ENCODE assay signal across 11 cellular contexts in genomic region chr17:35743911-35744328, GRCh38. TPM values are rescaled to one million over a fixed set of nuclear protein-coding genes. Genes with fewer than 3 reads are reported as not detected.
DNase-seq lines count a peak whose midpoint lies in the region; ATAC-seq, FAIRE-seq and TF ChIP-seq lines count a peak whose summit lies in the region.
"Had no signal": no experiment of that assay in that cellular context is flagged by ENCODE, and none has a peak within 500 bp of the region (broad histone marks: within the 10 kb centered on the region; RNA-seq: fewer than 3 reads in every experiment).

No MANE protein-coding gene starts in this region.

- TF ChIP-seq CTCF in HepG2 (CRISPR knock-in tag; IDR thresholded peaks at IDR 0.05) (no peak), lower lobe of right lung (IDR thresholded peaks at IDR 0.05) (no peak)

- H3K27ac ChIP-seq in HepG2 (ENCODE audit: extremely low read length, insufficient read depth, low read length) (no peak overlapping the region), lower lobe of right lung (no peak overlapping the region)
- H3K27ac ChIP-seq: pancreas had no signal

- no peaks in the 10 kb centered on the region for H3K9me3 Mint-ChIP-seq in activated CD8-positive, alpha-beta T cell treated with anti-CD3 and anti-CD28 coated beads, Interleukin-2, amount 10 ng/mL, durations not matched to agents 7 days and 5 days (ENCODE audit: insufficient read depth)
- H3K9me3 Mint-ChIP-seq: activated T-cell treated with anti-CD3 and anti-CD28 coated beads, Interleukin-2, amount 50 U/mL, for 72 hours; stimulated activated naive CD8-positive, alpha-beta T cell treated with anti-CD3 and anti-CD28 coated beads, Interleukin-15, Interleukin-2, amounts not matched to agents 100 ng/mL and 50 ng/mL, for 24 hours had no signal

- no peaks in the 10 kb centered on the region for H3K36me3 Mint-ChIP-seq in activated CD8-positive, alpha-beta T cell treated with anti-CD3 and anti-CD28 coated beads, Interleukin-2, amount 10 ng/mL, durations not matched to agents 7 days and 5 days (ENCODE audit: low read depth)

- peaks cover 31% of the 10 kb centered on the region for H3K27me3 Mint-ChIP-seq in activated CD8-positive, alpha-beta T cell treated with anti-CD3 and anti-CD28 coated beads, Interleukin-2, amount 10 ng/mL, durations not matched to agents 7 days and 5 days (ENCODE audit: low read depth)

- no peak for TF ChIP-seq POLR2A in HepG2 (IDR thresholded peaks at IDR 0.05; ENCODE audit: insufficient read depth in 1 of 2, low read depth in 2 of 2, low read length in 2 of 2)

- in situ Hi-C loops in HepG2 (cut with HindIII; ENCODE audit: extremely low pct_ligation_motif_present, low pct_unique_long_range_greater_than_20kb), result loop anchor here (10.0 to 25.0 kb wide), 2 partner anchors 189 to 432 kb away; no protein-coding TSS in a partner anchor

- H3K4me1 ChIP-seq in HepG2 (ENCODE audit: insufficient read depth, low read length) (peaks cover under 1% of the 10 kb centered on the region; the same call in 1 of the 2 replicates), lower lobe of right lung (peaks cover 8% of the 10 kb centered on the region)

- H3K4me2 ChIP-seq in HepG2 (ENCODE audit: low read depth, low read length), result no peak overlapping the region

- H3K79me2 ChIP-seq in HepG2 (ENCODE audit: insufficient read depth, low read length), result no peaks in the 10 kb centered on the region

- H3K9ac ChIP-seq in HepG2 (ENCODE audit: insufficient read depth, low read depth, low read length), result no peak overlapping the region

- CTCF ChIA-PET in activated CD8-positive, alpha-beta T cell treated with anti-CD3 and anti-CD28 coated beads, Interleukin-2, amount 10 ng/mL, durations not matched to agents 7 days and 5 days (lab: Charles Lee), result interaction anchor here (1.7 kb wide), 1 partner anchor 20 kb away, joined by 7 read pairs; no protein-coding TSS in a partner anchor
- CTCF ChIA-PET in HepG2 (lab: Yijun Ruan, JAX; ENCODE audit: low intra/inter-chr PET ratio, low total read pairs), result no interaction called here

- H3K4me3 ChIP-seq in HepG2 (replicated peaks in 1 of 3; ENCODE audit: insufficient read depth in 1 of 3, low read depth in 2 of 3, low read length in 3 of 3), result no peak overlapping the region
- no peak overlapping the region for H3K4me3 ChIP-seq in lower lobe of right lung
- H3K4me3 ChIP-seq: pancreas had no signal

- no peaks in the 10 kb centered on the region for H3K36me3 ChIP-seq in HepG2 (replicated peaks in 1 of 2; ENCODE audit: control insufficient read depth in 1 of 2, insufficient read depth in 2 of 2, low read length in 2 of 2)
- H3K36me3 ChIP-seq in lower lobe of right lung, result no peaks in the 10 kb centered on the region
- H3K36me3 ChIP-seq: pancreas had no signal

- H3K9me3 ChIP-seq in HepG2 (ENCODE audit: low read length) (no peaks in the 10 kb centered on the region), lower lobe of right lung (no peaks in the 10 kb centered on the region)
- H3K9me3 ChIP-seq: pancreas had no signal

- no peak for ATAC-seq in activated CD8-positive, alpha-beta T cell treated with anti-CD3 and anti-CD28 coated beads, Interleukin-2, amount 10 ng/mL, durations not matched to agents 7 days and 5 days
- 0 out of 3 replicates have a peak, but pooled peaks have one; percentile 8 for ATAC-seq in HepG2
- no peak for ATAC-seq in HG02870 (IDR thresholded peaks at IDR 0.05; ENCODE audit: unreplicated experiment)
- ATAC-seq in lower lobe of right lung, result no peak
- ATAC-seq: activated T-cell treated with anti-CD3 and anti-CD28 coated beads, Interleukin-2, amount 50 U/mL, for 72 hours had no signal

- no peaks in the 10 kb centered on the region for H4K20me1 ChIP-seq in HepG2 (ENCODE audit: insufficient read depth, low read length)

- no peak overlapping the region for H3K27ac Mint-ChIP-seq in activated CD8-positive, alpha-beta T cell treated with anti-CD3 and anti-CD28 coated beads, Interleukin-2, amount 10 ng/mL, durations not matched to agents 7 days and 5 days
- H3K27ac Mint-ChIP-seq: activated T-cell treated with anti-CD3 and anti-CD28 coated beads, Interleukin-2, amount 50 U/mL, for 72 hours; stimulated activated naive CD8-positive, alpha-beta T cell treated with anti-CD3 and anti-CD28 coated beads, Interleukin-15, Interleukin-2, amounts not matched to agents 100 ng/mL and 50 ng/mL, for 24 hours had no signal

- H3K27me3 ChIP-seq in HepG2 (ENCODE audit: control insufficient read depth in 1 of 2, insufficient read depth in 2 of 2, low read length in 2 of 2) (peaks cover 3 to 34% of the 10 kb centered on the region in 2 experiments; a peak in 4 of 5 replicates), lower lobe of right lung (ENCODE audit: low read depth) (peaks cover 49% of the 10 kb centered on the region)

- no TSS peak for BruUV-seq in HepG2 (replicated peaks; lab: Mats Ljungman, UMichigan)

- H3K4me1 Mint-ChIP-seq in activated CD8-positive, alpha-beta T cell treated with anti-CD3 and anti-CD28 coated beads, Interleukin-2, amount 10 ng/mL, durations not matched to agents 7 days and 5 days (ENCODE audit: low read depth), result peaks cover 7% of the 10 kb centered on the region

- intact Hi-C loops in HepG2 (cut with micrococcal nuclease; ENCODE audit: unreplicated experiment) (no loop called here), lower lobe of right lung (cut with DNase I) (loop anchor here (10.0 kb wide), 1 partner anchor 129 kb away; no protein-coding TSS in a partner anchor)

- H3K4me3 Mint-ChIP-seq in activated CD8-positive, alpha-beta T cell treated with anti-CD3 and anti-CD28 coated beads, Interleukin-2, amount 10 ng/mL, durations not matched to agents 7 days and 5 days, result no peak overlapping the region
- H3K4me3 Mint-ChIP-seq: activated T-cell treated with anti-CD3 and anti-CD28 coated beads, Interleukin-2, amount 50 U/mL, for 72 hours; stimulated activated naive CD8-positive, alpha-beta T cell treated with anti-CD3 and anti-CD28 coated beads, Interleukin-15, Interleukin-2, amounts not matched to agents 100 ng/mL and 50 ng/mL, for 24 hours had no signal

- TF ChIP-seq EP300 in HepG2 (IDR thresholded peaks at IDR 0.05; ENCODE audit: low read depth in 2 of 2, low read length in 2 of 2), result no peak
- TF ChIP-seq EP300 in HepG2 (CRISPR knock-in tag; IDR thresholded peaks at IDR 0.05; ENCODE audit: borderline replicate concordance), result no peak

- POLR2A ChIA-PET in activated CD8-positive, alpha-beta T cell treated with anti-CD3 and anti-CD28 coated beads, Interleukin-2, amount 10 ng/mL, durations not matched to agents 7 days and 5 days (lab: Charles Lee), result no interaction called here
- POLR2A ChIA-PET in HepG2 (lab: Yijun Ruan, JAX), result no interaction called here

- no peak for FAIRE-seq in HepG2 (lab: Jason Lieb, UNC)
- FAIRE-seq: pancreas had no signal

- 100% methylated on average over 1 of the region's 2 CpGs for WGBS in HepG2 (ENCODE audit: low lambda C conversion rate)

- no peak overlapping the region for H2AFZ ChIP-seq in HepG2 (ENCODE audit: low read length)

- TF ChIP-seq RAD21 in HepG2 (CRISPR knock-in tag; IDR thresholded peaks at IDR 0.05), result no peak

- DNase-seq in GDM1 (lab: John Stamatoyannopoulos, UW), result peak; percentile 44
- peak; percentile 38 for DNase-seq in LHCN-M2 (ENCODE audit: low read depth)
- DNase-seq in activated CD8-positive, alpha-beta T cell treated with anti-CD3 and anti-CD28 coated beads, Interleukin-2, amount 10 ng/mL, durations not matched to agents 7 days and 5 days, result peak; percentile 45
- no peak for DNase-seq in HepG2 (ENCODE audit: low spot score)
- no peak for DNase-seq in lower lobe of right lung
- no peak for DNase-seq in HPDE6-E6E7 (ENCODE audit: extremely low spot score)
- DNase-seq in NCI-H2107 (lab: John Stamatoyannopoulos, UW), result no peak
- DNase-seq: activated T-cell treated with anti-CD3 and anti-CD28 coated beads, Interleukin-2, amount 50 U/mL, for 72 hours; pancreas had no signal

RNA-seq across cellular contexts. Expression of gene GAS2L2, which starts 9.1 kb away (rescaled TPM):
- not detected in 2 replicates for total RNA-seq in LHCN-M2 (2014; rRNA removed)
- polyA plus RNA-seq in LHCN-M2 (2012), result 0.01 TPM
- total RNA-seq in activated CD8-positive, alpha-beta T cell treated with anti-CD3 and anti-CD28 coated beads, Interleukin-2, amount 10 ng/mL, durations not matched to agents 7 days and 5 days, result not detected
- total RNA-seq in HepG2 (2016; rRNA removed; fragmentation: Illumina TruSeq; extraction: Trizol), result not detected in 2 replicates
- total RNA-seq in HepG2 (2016; cell fraction: cytosol; rRNA removed; fragmentation: Illumina TruSeq; extraction: Trizol; ENCODE audit: low read depth), result not detected in 2 replicates
- total RNA-seq in HepG2 (2016; cell fraction: insoluble cytoplasmic fraction; rRNA removed; fragmentation: Illumina TruSeq; extraction: Trizol), result not detected in 2 replicates
- not detected in 2 replicates for total RNA-seq in HepG2 (2016; cell fraction: membrane; rRNA removed; fragmentation: Illumina TruSeq; extraction: Trizol)
- total RNA-seq in HepG2 (2016; cell fraction: nucleus; rRNA removed; fragmentation: Illumina TruSeq; extraction: Trizol), result not detected in 2 replicates
- polyA plus RNA-seq in HepG2 (2011; rRNA removed), result not detected in 2 replicates
- not detected in 2 replicates for polyA plus RNA-seq in HepG2 (2011; cell fraction: cytosol; rRNA removed)
- polyA plus RNA-seq in HepG2 (2011; cell fraction: nucleus; rRNA removed), result not detected in 2 replicates
- not detected in 2 replicates for polyA plus RNA-seq in HepG2 (2012)
- not detected in 2 replicates for polyA plus RNA-seq in HepG2 (2016; cell fraction: cytosol; fragmentation: Illumina TruSeq; extraction: Trizol; ENCODE audit: low read depth)
- not detected in 2 replicates for polyA plus RNA-seq in HepG2 (2016; cell fraction: insoluble cytoplasmic fraction; fragmentation: Illumina TruSeq; extraction: Trizol; ENCODE audit: low read depth)
- polyA plus RNA-seq in HepG2 (2016; cell fraction: membrane; fragmentation: Illumina TruSeq; extraction: Trizol; ENCODE audit: low read depth), result not detected in 2 replicates
- polyA plus RNA-seq in HepG2 (2016; cell fraction: nucleus; fragmentation: Illumina TruSeq; extraction: Trizol; ENCODE audit: insufficient read depth, low read depth), result not detected in 2 replicates
- polyA minus RNA-seq in HepG2 (2011; rRNA and poly(A)+ RNA removed; ENCODE audit: low replicate concordance), result 0.06 and 0.09 TPM in 2 replicates
- not detected in 2 replicates for polyA minus RNA-seq in HepG2 (2011; cell fraction: cytosol; rRNA and poly(A)+ RNA removed)
- not detected in 2 replicates for polyA minus RNA-seq in HepG2 (2011; cell fraction: nucleus; rRNA and poly(A)+ RNA removed)
- total RNA-seq in lower lobe of right lung, result 3.1 TPM

RNA-seq across cellular contexts. Expression of gene RASL10B, which starts 12.5 kb away (rescaled TPM):
- total RNA-seq in LHCN-M2 (2014; rRNA removed) (0.32 and 0.63 TPM in 2 replicates), HepG2 (2016; rRNA removed; fragmentation: Illumina TruSeq; extraction: Trizol) (11.0 TPM in 2 replicates), lower lobe of right lung (1.9 TPM)
- polyA plus RNA-seq in LHCN-M2 (2012), result 0.74 TPM
- under 1 TPM in 1 of 2 experiments, not detected in 1; 0.10 TPM for total RNA-seq in activated CD8-positive, alpha-beta T cell treated with anti-CD3 and anti-CD28 coated beads, Interleukin-2, amount 10 ng/mL, durations not matched to agents 7 days and 5 days
- total RNA-seq in HepG2 (2016; cell fraction: cytosol; rRNA removed; fragmentation: Illumina TruSeq; extraction: Trizol; ENCODE audit: low read depth), result 6.7 and 7.7 TPM in 2 replicates
- 9.5 and 11.0 TPM in 2 replicates for total RNA-seq in HepG2 (2016; cell fraction: insoluble cytoplasmic fraction; rRNA removed; fragmentation: Illumina TruSeq; extraction: Trizol)
- total RNA-seq in HepG2 (2016; cell fraction: membrane; rRNA removed; fragmentation: Illumina TruSeq; extraction: Trizol), result 22.4 and 23.7 TPM in 2 replicates
- 5.6 and 6.2 TPM in 2 replicates for total RNA-seq in HepG2 (2016; cell fraction: nucleus; rRNA removed; fragmentation: Illumina TruSeq; extraction: Trizol)
- 7.5 and 8.8 TPM in 2 replicates for polyA plus RNA-seq in HepG2 (2011; rRNA removed)
- 5.6 and 9.6 TPM in 2 replicates for polyA plus RNA-seq in HepG2 (2011; cell fraction: cytosol; rRNA removed)
- polyA plus RNA-seq in HepG2 (2011; cell fraction: nucleus; rRNA removed), result 7.2 and 7.9 TPM in 2 replicates
- polyA plus RNA-seq in HepG2 (2012), result 7.8 and 8.4 TPM in 2 replicates
- 10.8 and 10.9 TPM in 2 replicates for polyA plus RNA-seq in HepG2 (2016; cell fraction: cytosol; fragmentation: Illumina TruSeq; extraction: Trizol; ENCODE audit: low read depth)
- 11.0 and 13.4 TPM in 2 replicates for polyA plus RNA-seq in HepG2 (2016; cell fraction: insoluble cytoplasmic fraction; fragmentation: Illumina TruSeq; extraction: Trizol; ENCODE audit: low read depth)
- 23.2 and 26.5 TPM in 2 replicates for polyA plus RNA-seq in HepG2 (2016; cell fraction: membrane; fragmentation: Illumina TruSeq; extraction: Trizol; ENCODE audit: low read depth)
- 9.0 and 10.2 TPM in 2 replicates for polyA plus RNA-seq in HepG2 (2016; cell fraction: nucleus; fragmentation: Illumina TruSeq; extraction: Trizol; ENCODE audit: insufficient read depth, low read depth)
- polyA minus RNA-seq in HepG2 (2011; rRNA and poly(A)+ RNA removed; ENCODE audit: low replicate concordance), result 31.4 TPM in 1 of 2 replicates, not detected in the other
- 7.5 and 10.6 TPM in 2 replicates for polyA minus RNA-seq in HepG2 (2011; cell fraction: cytosol; rRNA and poly(A)+ RNA removed)
- polyA minus RNA-seq in HepG2 (2011; cell fraction: nucleus; rRNA and poly(A)+ RNA removed), result 5.0 and 7.1 TPM in 2 replicates

RNA-seq across cellular contexts. Expression of gene C17orf50, which starts 16.8 kb away (rescaled TPM):
- not detected in 2 replicates for total RNA-seq in LHCN-M2 (2014; rRNA removed)
- not detected for polyA plus RNA-seq in LHCN-M2 (2012)
- total RNA-seq in activated CD8-positive, alpha-beta T cell treated with anti-CD3 and anti-CD28 coated beads, Interleukin-2, amount 10 ng/mL, durations not matched to agents 7 days and 5 days, result not detected
- not detected in 2 replicates for total RNA-seq in HepG2 (2016; rRNA removed; fragmentation: Illumina TruSeq; extraction: Trizol)
- total RNA-seq in HepG2 (2016; cell fraction: cytosol; rRNA removed; fragmentation: Illumina TruSeq; extraction: Trizol; ENCODE audit: low read depth), result not detected in 2 replicates
- total RNA-seq in HepG2 (2016; cell fraction: insoluble cytoplasmic fraction; rRNA removed; fragmentation: Illumina TruSeq; extraction: Trizol), result not detected in 2 replicates
- total RNA-seq in HepG2 (2016; cell fraction: membrane; rRNA removed; fragmentation: Illumina TruSeq; extraction: Trizol), result not detected in 2 replicates
- total RNA-seq in HepG2 (2016; cell fraction: nucleus; rRNA removed; fragmentation: Illumina TruSeq; extraction: Trizol), result not detected in 2 replicates
- not detected in 2 replicates for polyA plus RNA-seq in HepG2 (2011; rRNA removed)
- not detected in 2 replicates for polyA plus RNA-seq in HepG2 (2011; cell fraction: cytosol; rRNA removed)
- not detected in 2 replicates for polyA plus RNA-seq in HepG2 (2011; cell fraction: nucleus; rRNA removed)
- polyA plus RNA-seq in HepG2 (2012), result not detected in 2 replicates
- not detected in 2 replicates for polyA plus RNA-seq in HepG2 (2016; cell fraction: cytosol; fragmentation: Illumina TruSeq; extraction: Trizol; ENCODE audit: low read depth)
- polyA plus RNA-seq in HepG2 (2016; cell fraction: insoluble cytoplasmic fraction; fragmentation: Illumina TruSeq; extraction: Trizol; ENCODE audit: low read depth), result not detected in 2 replicates
- polyA plus RNA-seq in HepG2 (2016; cell fraction: membrane; fragmentation: Illumina TruSeq; extraction: Trizol; ENCODE audit: low read depth), result not detected in 2 replicates
- not detected in 2 replicates for polyA plus RNA-seq in HepG2 (2016; cell fraction: nucleus; fragmentation: Illumina TruSeq; extraction: Trizol; ENCODE audit: insufficient read depth, low read depth)
- not detected in 2 replicates for polyA minus RNA-seq in HepG2 (2011; rRNA and poly(A)+ RNA removed; ENCODE audit: low replicate concordance)
- not detected in 2 replicates for polyA minus RNA-seq in HepG2 (2011; cell fraction: cytosol; rRNA and poly(A)+ RNA removed)
- not detected in 2 replicates for polyA minus RNA-seq in HepG2 (2011; cell fraction: nucleus; rRNA and poly(A)+ RNA removed)
- total RNA-seq in lower lobe of right lung, result not detected
- total RNA-seq: activated T-cell treated with anti-CD3 and anti-CD28 coated beads, Interleukin-2, amount 50 U/mL, for 72 hours had no signal

RNA-seq across cellular contexts. Expression of gene MMP28, which starts 51.5 kb away (rescaled TPM):
- total RNA-seq in LHCN-M2 (2014; rRNA removed) (not detected in 2 replicates), HepG2 (2016; rRNA removed; fragmentation: Illumina TruSeq; extraction: Trizol) (not detected in 2 replicates), lower lobe of right lung (40.9 TPM)
- polyA plus RNA-seq in LHCN-M2 (2012), result 0.12 TPM
- total RNA-seq in activated CD8-positive, alpha-beta T cell treated with anti-CD3 and anti-CD28 coated beads, Interleukin-2, amount 10 ng/mL, durations not matched to agents 7 days and 5 days, result not detected
- total RNA-seq in HepG2 (2016; cell fraction: cytosol; rRNA removed; fragmentation: Illumina TruSeq; extraction: Trizol; ENCODE audit: low read depth), result not detected in 2 replicates
- total RNA-seq in HepG2 (2016; cell fraction: insoluble cytoplasmic fraction; rRNA removed; fragmentation: Illumina TruSeq; extraction: Trizol), result not detected in 2 replicates
- total RNA-seq in HepG2 (2016; cell fraction: membrane; rRNA removed; fragmentation: Illumina TruSeq; extraction: Trizol), result not detected in 2 replicates
- not detected in 2 replicates for total RNA-seq in HepG2 (2016; cell fraction: nucleus; rRNA removed; fragmentation: Illumina TruSeq; extraction: Trizol)
- not detected in 2 replicates for polyA plus RNA-seq in HepG2 (2011; rRNA removed)
- not detected in 2 replicates for polyA plus RNA-seq in HepG2 (2011; cell fraction: cytosol; rRNA removed)
- not detected in 2 replicates for polyA plus RNA-seq in HepG2 (2011; cell fraction: nucleus; rRNA removed)
- polyA plus RNA-seq in HepG2 (2012), result not detected in 2 replicates
- polyA plus RNA-seq in HepG2 (2016; cell fraction: cytosol; fragmentation: Illumina TruSeq; extraction: Trizol; ENCODE audit: low read depth), result not detected in 2 replicates
- polyA plus RNA-seq in HepG2 (2016; cell fraction: insoluble cytoplasmic fraction; fragmentation: Illumina TruSeq; extraction: Trizol; ENCODE audit: low read depth), result not detected in 2 replicates
- polyA plus RNA-seq in HepG2 (2016; cell fraction: membrane; fragmentation: Illumina TruSeq; extraction: Trizol; ENCODE audit: low read depth), result not detected in 2 replicates
- not detected in 2 replicates for polyA plus RNA-seq in HepG2 (2016; cell fraction: nucleus; fragmentation: Illumina TruSeq; extraction: Trizol; ENCODE audit: insufficient read depth, low read depth)
- 11.8 TPM in 1 of 2 replicates, not detected in the other for polyA minus RNA-seq in HepG2 (2011; rRNA and poly(A)+ RNA removed; ENCODE audit: low replicate concordance)
- not detected in 2 replicates for polyA minus RNA-seq in HepG2 (2011; cell fraction: cytosol; rRNA and poly(A)+ RNA removed)
- not detected in 2 replicates for polyA minus RNA-seq in HepG2 (2011; cell fraction: nucleus; rRNA and poly(A)+ RNA removed)

Comparison
In these comparisons a context has a peak if more than half of its experiments do, and no peak if none do; other contexts are left out.
1. DNase-seq: peak in GDM1 (single experiment), LHCN-M2 (single experiment) and activated CD8-positive, alpha-beta T cell treated with anti-CD3 and anti-CD28 coated beads, Interleukin-2, amount 10 ng/mL, durations not matched to agents 7 days and 5 days (single experiment); none in HepG2 (single experiment), lower lobe of right lung (single experiment), HPDE6-E6E7 (single experiment) and NCI-H2107 (single experiment).